13 cellular contexts compared by ENCODE assay signal in genomic region chr17:77212833-77213777, GRCh38.
A peak's percentile ranks its signal among the peaks of the same experiment; 100 is the strongest.
DNase-seq lines count a peak whose midpoint lies in the region; ATAC-seq and TF ChIP-seq lines count a peak whose summit lies in the region.
"Had no signal": no experiment of that assay in that cellular context is flagged by ENCODE, and none has a peak within 500 bp of the region (broad histone marks: within the 10 kb centered on the region; RNA-seq: fewer than 3 reads in every experiment).

No MANE protein-coding gene starts in this region.

- peaks cover 59% of the 10 kb centered on the region for H4K20me1 ChIP-seq in OCI-LY3 (ENCODE audit: insufficient read depth, low read length)

- no peaks in the 10 kb centered on the region for H3K9me3 Mint-ChIP-seq in CD8-positive, alpha-beta T cell
- H3K9me3 Mint-ChIP-seq: activated T-cell treated with anti-CD3 and anti-CD28 coated beads, Interleukin-2, amount 50 U/mL, for 4 hours; stimulated activated naive CD8-positive, alpha-beta T cell treated with anti-CD3 and anti-CD28 coated beads, Interleukin-15, amount 100 ng/mL, for 72 hours had no signal

- no peaks in the 10 kb centered on the region for H3K79me2 ChIP-seq in OCI-LY3 (ENCODE audit: low read length)

- no peaks in the 10 kb centered on the region for H3K4me1 Mint-ChIP-seq in CD8-positive, alpha-beta T cell (ENCODE audit: low read depth)

- intact Hi-C loops in left ventricle myocardium superior (cut with micrococcal nuclease), result no loop called here
- intact Hi-C loops in CD8-positive, alpha-beta T cell (cut with DNase I, micrococcal nuclease), result no loop called here

- no peaks in the 10 kb centered on the region for H3K27me3 Mint-ChIP-seq in CD8-positive, alpha-beta T cell (ENCODE audit: low read depth)
- H3K27me3 Mint-ChIP-seq: stimulated activated naive CD8-positive, alpha-beta T cell treated with anti-CD3 and anti-CD28 coated beads, Interleukin-15, amount 100 ng/mL, for 72 hours had no signal

- no peak overlapping the region for H3K4me3 Mint-ChIP-seq in CD8-positive, alpha-beta T cell
- H3K4me3 Mint-ChIP-seq: activated T-cell treated with anti-CD3 and anti-CD28 coated beads, Interleukin-2, amount 50 U/mL, for 4 hours; stimulated activated naive CD8-positive, alpha-beta T cell treated with anti-CD3 and anti-CD28 coated beads, Interleukin-15, amount 100 ng/mL, for 72 hours had no signal

- no peaks in the 10 kb centered on the region for H3K27me3 ChIP-seq in OCI-LY3 (ENCODE audit: low read depth, low read length)
- no peaks in the 10 kb centered on the region for H3K27me3 ChIP-seq in CD8-positive, alpha-beta T cell (ENCODE audit: insufficient read depth, low read length)

- H3K27ac ChIP-seq in OCI-LY3 (ENCODE audit: low read length), result no peak overlapping the region
- peak overlapping the region; percentile 85 for H3K27ac ChIP-seq in substantia nigra (ENCODE audit: low read depth, low read length, poor library complexity, severe bottlenecking)
- no peak overlapping the region for H3K27ac ChIP-seq in CD8-positive, alpha-beta T cell (ENCODE audit: low read depth, low read length)

- H3K9ac ChIP-seq in OCI-LY3 (ENCODE audit: low read length), result no peak overlapping the region

- H3K4me3 ChIP-seq in OCI-LY3 (ENCODE audit: low read length), result peak overlapping the region; percentile 39
- no peak overlapping the region for H3K4me3 ChIP-seq in CD8-positive, alpha-beta T cell (ENCODE audit: low read depth, low read length)

- peaks cover 87% of the 10 kb centered on the region for H3K36me3 Mint-ChIP-seq in CD8-positive, alpha-beta T cell

- H3K36me3 ChIP-seq in OCI-LY3 (replicated peaks; ENCODE audit: low read depth, low read length), result peaks cover 84% of the 10 kb centered on the region
- H3K36me3 ChIP-seq in CD8-positive, alpha-beta T cell (ENCODE audit: insufficient read depth, low read length), result peaks cover 38% of the 10 kb centered on the region

- CTCF ChIA-PET in CD8-positive, alpha-beta T cell (lab: Charles Lee), result interaction anchor here (0.9 to 2.1 kb wide), 4 partner anchors 10 to 145 kb away, joined by 3 to 10 read pairs (median 4); no protein-coding TSS in a partner anchor

- no peaks in the 10 kb centered on the region for H3K9me3 ChIP-seq in OCI-LY3 (ENCODE audit: insufficient read depth, low read length)
- no peaks in the 10 kb centered on the region for H3K9me3 ChIP-seq in CD8-positive, alpha-beta T cell (ENCODE audit: low read length)

- H3K4me1 ChIP-seq in OCI-LY3 (ENCODE audit: low read length), result peaks cover 33% of the 10 kb centered on the region
- H3K4me1 ChIP-seq in CD8-positive, alpha-beta T cell (ENCODE audit: insufficient read depth, low read length), result no peaks in the 10 kb centered on the region

- peak overlapping the region; percentile 71 for H3K4me2 ChIP-seq in OCI-LY3 (ENCODE audit: low read length)

- POLR2A ChIA-PET in CD8-positive, alpha-beta T cell (lab: Charles Lee), result no interaction called here

- TF ChIP-seq CTCF in OCI-LY3 (IDR thresholded peaks at IDR 0.05; ENCODE audit: low read depth, low read length), result no peak
- no peak for TF ChIP-seq CTCF in CD8-positive, alpha-beta T cell (IDR thresholded peaks at IDR 0.05)

- no peak overlapping the region for H2AFZ ChIP-seq in OCI-LY3 (ENCODE audit: low read depth, low read length)

- ATAC-seq in GM21526 (IDR thresholded peaks at IDR 0.05; ENCODE audit: low FRiP score, unreplicated experiment), result peak; percentile 22
- ATAC-seq in left ventricle myocardium superior, result peak; percentile 81
- ATAC-seq in GM18519 (IDR thresholded peaks at IDR 0.05; ENCODE audit: low FRiP score, unreplicated experiment), result no peak
- no peak for ATAC-seq in CD8-positive, alpha-beta T cell
- ATAC-seq: activated T-cell treated with anti-CD3 and anti-CD28 coated beads, Interleukin-2, amount 50 U/mL, for 4 hours; stimulated activated naive CD8-positive, alpha-beta T cell treated with anti-CD3 and anti-CD28 coated beads, Interleukin-15, amount 100 ng/mL, for 72 hours had no signal

- DNase-seq in left ventricle myocardium superior (peak; percentile 65), substantia nigra (lab: John Stamatoyannopoulos, UW) (peak in 8 of 49 donors; percentile 15 to 54 (median 36)), UCSD-AML1 (lab: John Stamatoyannopoulos, UW; ENCODE audit: unreplicated experiment) (no peak), NCI-H1930 (lab: John Stamatoyannopoulos, UW) (no peak)
- DNase-seq in CD8-positive, alpha-beta T cell, result no peak
- DNase-seq: activated T-cell treated with anti-CD3 and anti-CD28 coated beads, Interleukin-2, amount 50 U/mL, for 4 hours; effector CD4-positive, alpha-beta T cell; foreskin fibroblast; NCI-H2171; stimulated activated naive CD8-positive, alpha-beta T cell treated with anti-CD3 and anti-CD28 coated beads, Interleukin-15, amount 100 ng/mL, for 72 hours had no signal

- H3K27ac Mint-ChIP-seq in CD8-positive, alpha-beta T cell, result no peak overlapping the region

Comparison
In these comparisons a context has a peak if more than half of its experiments do, and no peak if none do; other contexts are left out.
1. ATAC-seq: peak in GM21526 (single experiment) and left ventricle myocardium superior (single experiment); none in GM18519 (single experiment) and CD8-positive, alpha-beta T cell (single experiment).